In genomic region chr16:85335584-85336492, GRCh38 we compare ENCODE assay signal across 11 cellular contexts.
A peak's percentile ranks its signal among the peaks of the same experiment; 100 is the strongest.
DNase-seq lines count a peak whose midpoint lies in the region; ATAC-seq, FAIRE-seq and TF ChIP-seq lines count a peak whose summit lies in the region.
"Had no signal": no experiment of that assay in that cellular context is flagged by ENCODE, and none has a peak within 500 bp of the region (broad histone marks: within the 10 kb centered on the region; RNA-seq: fewer than 3 reads in every experiment).

No MANE protein-coding gene starts in this region.

- no peaks in the 10 kb centered on the region for H3K79me2 ChIP-seq in keratinocyte (ENCODE audit: control insufficient read depth, insufficient read depth, low read length)

- no peaks in the 10 kb centered on the region for H3K9me3 Mint-ChIP-seq in activated CD8-positive, alpha-beta T cell treated with anti-CD3 and anti-CD28 coated beads for 36 hours
- H3K9me3 Mint-ChIP-seq: memory B cell had no signal

- in situ Hi-C loops in transverse colon (cut with MboI; ENCODE audit: low pct_ligation_motif_present in 1 of 4, low pct_unique_long_range_greater_than_20kb in 1 of 4, low sequenced_read_pairs in 3 of 4), result no loop called here

- H3K36me3 ChIP-seq in right atrium auricular region (no peaks in the 10 kb centered on the region), keratinocyte (ENCODE audit: control insufficient read depth in 2 of 2, extremely low read depth in 1 of 2, insufficient read depth in 2 of 2, low read length in 2 of 2) (no peaks in the 10 kb centered on the region), transverse colon (no peaks in the 10 kb centered on the region)

- peak overlapping the region; percentile 46 for H3K27ac Mint-ChIP-seq in activated CD8-positive, alpha-beta T cell treated with anti-CD3 and anti-CD28 coated beads for 36 hours
- H3K27ac Mint-ChIP-seq: memory B cell had no signal

- peaks cover 12% of the 10 kb centered on the region for H3K4me1 Mint-ChIP-seq in activated CD8-positive, alpha-beta T cell treated with anti-CD3 and anti-CD28 coated beads for 36 hours (ENCODE audit: low read depth)

- H3K27ac ChIP-seq in right atrium auricular region (peak overlapping the region; percentile 64 to 77), keratinocyte (ENCODE audit: control insufficient read depth, insufficient read depth, low read length) (no peak overlapping the region), transverse colon (peak overlapping the region; percentile 83 to 90 (median 86))

- no peaks in the 10 kb centered on the region for H3K36me3 Mint-ChIP-seq in activated CD8-positive, alpha-beta T cell treated with anti-CD3 and anti-CD28 coated beads for 36 hours (ENCODE audit: low read depth)
- H3K36me3 Mint-ChIP-seq: memory B cell had no signal

- ATAC-seq in Right ventricle myocardium inferior (no peak), GM21786 (IDR thresholded peaks at IDR 0.05; ENCODE audit: unreplicated experiment) (no peak)
- no peak for ATAC-seq in activated CD8-positive, alpha-beta T cell treated with anti-CD3 and anti-CD28 coated beads for 36 hours

- no peak overlapping the region for H3K9ac ChIP-seq in keratinocyte (ENCODE audit: control insufficient read depth, extremely low read depth, insufficient read depth, low read length)

- no peak for TF ChIP-seq CTCF in right atrium auricular region (IDR thresholded peaks at IDR 0.05)
- no peak for TF ChIP-seq CTCF in activated CD8-positive, alpha-beta T cell treated with anti-CD3 and anti-CD28 coated beads for 36 hours (IDR thresholded peaks at IDR 0.05)
- TF ChIP-seq CTCF in keratinocyte (optimal IDR thresholded peaks at IDR 0.05 in 1 of 3, IDR thresholded peaks at IDR 0.05 in 1 of 3, conservative IDR thresholded peaks at IDR 0.05 in 1 of 3; ENCODE audit: extremely low read depth in 1 of 3, insufficient read depth in 2 of 3, low read length in 3 of 3), result no peak
- no peak for TF ChIP-seq CTCF in transverse colon (IDR thresholded peaks at IDR 0.05)

- intact Hi-C loops in Right ventricle myocardium inferior (cut with DNase I), result no loop called here
- intact Hi-C loops in activated CD8-positive, alpha-beta T cell treated with anti-CD3 and anti-CD28 coated beads for 36 hours (cut with micrococcal nuclease), result no loop called here
- intact Hi-C loops in transverse colon (cut with DNase I; ENCODE audit: low total_unique reads), result no loop called here

- H3K9me3 ChIP-seq in right atrium auricular region (no peaks in the 10 kb centered on the region), keratinocyte (ENCODE audit: control insufficient read depth, low read depth, low read length) (no peaks in the 10 kb centered on the region), transverse colon (no peaks in the 10 kb centered on the region)

- H3K4me2 ChIP-seq in keratinocyte (ENCODE audit: control insufficient read depth, extremely low read depth, insufficient read depth, low read depth, low read length), result no peak overlapping the region

- POLR2A ChIA-PET in activated CD8-positive, alpha-beta T cell treated with anti-CD3 and anti-CD28 coated beads for 36 hours (lab: Charles Lee), result interaction anchor here (1.2 kb wide), 1 partner anchor 28 kb away, joined by 5 read pairs; no protein-coding TSS in a partner anchor

- DNase-seq in right atrium auricular region (ENCODE audit: low spot score) (no peak), Right ventricle myocardium inferior (ENCODE audit: missing footprints) (no peak), keratinocyte (ENCODE audit: low read depth, low spot score) (no peak), transverse colon (peak; percentile 66), HuH-7 (ENCODE audit: low spot score) (no peak), epidermal melanocyte (ENCODE audit: insufficient read length, low spot score) (no peak)
- peak; percentile 24 for DNase-seq in activated CD8-positive, alpha-beta T cell treated with anti-CD3 and anti-CD28 coated beads for 36 hours
- DNase-seq: effector CD4-positive, alpha-beta T cell; stimulated activated CD4-positive, alpha-beta T cell treated with anti-CD3 and anti-CD28 coated beads, Interleukin-2, amount 100 ng/mL, for 48 hours had no signal

- peaks cover 2% of the 10 kb centered on the region for H4K20me1 ChIP-seq in keratinocyte (ENCODE audit: control insufficient read depth, extremely low read depth, insufficient read depth, low read length)

- H3K27me3 Mint-ChIP-seq in activated CD8-positive, alpha-beta T cell treated with anti-CD3 and anti-CD28 coated beads for 36 hours, result no peaks in the 10 kb centered on the region

- peak overlapping the region; percentile 47 for H3K4me3 Mint-ChIP-seq in activated CD8-positive, alpha-beta T cell treated with anti-CD3 and anti-CD28 coated beads for 36 hours

- dilution Hi-C loops in keratinocyte (cut with MboI; ENCODE audit: extremely low pct_ligation_motif_present, low sequenced_read_pairs), result no loop called here

- H3K4me3 ChIP-seq in right atrium auricular region (peak overlapping the region in 1 of 2 donors; percentile 21), keratinocyte (ENCODE audit: control insufficient read depth in 2 of 3, extremely low read depth in 1 of 3, insufficient read depth in 2 of 3, low read depth in 1 of 3, low read length in 3 of 3) (no peak overlapping the region), transverse colon (peak overlapping the region in 2 of 4 donors; percentile 15 to 26)

- CTCF ChIA-PET in activated CD8-positive, alpha-beta T cell treated with anti-CD3 and anti-CD28 coated beads for 36 hours (lab: Charles Lee), result interaction anchor here (0.9 to 1.2 kb wide), 3 partner anchors 29 to 38 kb away, joined by 3 to 5 read pairs (median 3); no protein-coding TSS in a partner anchor

- FAIRE-seq in keratinocyte (lab: Jason Lieb, UNC), result peak; percentile 13

- peaks cover 0 to 25% of the 10 kb centered on the region in 2 donors for H3K4me1 ChIP-seq in right atrium auricular region
- peaks cover 19% of the 10 kb centered on the region for H3K4me1 ChIP-seq in keratinocyte (ENCODE audit: control insufficient read depth, extremely low read depth, insufficient read depth, low read length)
- peaks cover 10 to 44% (median 29%) of the 10 kb centered on the region in 4 donors for H3K4me1 ChIP-seq in transverse colon

- no peak for TF ChIP-seq POLR2A in transverse colon (IDR thresholded peaks at IDR 0.05)

- no peaks in the 10 kb centered on the region for H3K27me3 ChIP-seq in right atrium auricular region
- H3K27me3 ChIP-seq in keratinocyte (ENCODE audit: control insufficient read depth, extremely low read depth, insufficient read depth, low read length), result peaks cover 6% of the 10 kb centered on the region
- no peaks in the 10 kb centered on the region for H3K27me3 ChIP-seq in transverse colon

- TF ChIP-seq EP300 in transverse colon (IDR thresholded peaks at IDR 0.05; ENCODE audit: low read depth), result no peak

- WGBS in transverse colon (ENCODE audit: low coverage in 1 of 2), 2 donors, result 49 to 52% methylated on average over 7 to 23 of the region's 24 CpGs

- H2AFZ ChIP-seq in keratinocyte (ENCODE audit: control insufficient read depth, low read length), result no peak overlapping the region

- H3K9me1 ChIP-seq in keratinocyte (ENCODE audit: control insufficient read depth, extremely low read depth, insufficient read depth, low read length), result no peaks in the 10 kb centered on the region

Comparison
In these comparisons a context has a peak if more than half of its experiments do, and no peak if none do; other contexts are left out.
1. DNase-seq: peak in activated CD8-positive, alpha-beta T cell treated with anti-CD3 and anti-CD28 coated beads for 36 hours (single experiment) and transverse colon (single experiment); none in right atrium auricular region (single experiment), Right ventricle myocardium inferior (single experiment), keratinocyte (single experiment), HuH-7 (single experiment) and epidermal melanocyte (single experiment).